In the genomic region with DNA sequence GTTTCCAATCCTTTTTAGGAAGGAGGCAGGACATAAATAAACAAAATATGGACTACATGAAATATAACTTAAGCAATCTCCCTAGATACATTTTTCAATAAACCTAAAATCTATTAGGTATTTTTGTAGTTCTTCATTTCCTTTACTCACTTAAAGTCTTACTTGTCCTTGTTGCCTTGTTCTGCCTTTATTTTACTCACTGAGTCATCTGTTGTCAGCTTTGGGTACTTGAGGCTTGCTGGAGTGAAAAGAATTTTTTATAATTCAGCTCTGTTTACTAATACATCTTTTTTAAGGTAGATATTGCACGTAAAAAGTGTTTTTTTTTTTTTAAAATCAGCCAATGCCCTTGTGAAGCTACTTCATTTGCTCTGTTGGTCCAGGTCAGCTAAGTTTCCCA, we compare ENCODE assay signal across 17 cellular contexts.
A peak's percentile ranks its signal among the peaks of the same experiment; 100 is the strongest.
DNase-seq lines count a peak whose midpoint lies in the region; ATAC-seq and TF ChIP-seq lines count a peak whose summit lies in the region.
"Had no signal": no experiment of that assay in that cellular context is flagged by ENCODE, and none has a peak within 500 bp of the region (broad histone marks: within the 10 kb centered on the region; RNA-seq: fewer than 3 reads in every experiment).

No MANE protein-coding gene starts in this region.

- no peaks in the 10 kb centered on the region for H3K36me3 ChIP-seq in RWPE2 (ENCODE audit: low read depth)
- H3K36me3 ChIP-seq in mesodermal cell (ENCODE audit: control insufficient read depth, insufficient read depth, low read length), result no peaks in the 10 kb centered on the region
- no peaks in the 10 kb centered on the region for H3K36me3 ChIP-seq in thyroid gland
- H3K36me3 ChIP-seq: left ventricle myocardium inferior had no signal

- no peaks in the 10 kb centered on the region for H3K9me3 ChIP-seq in RWPE2 (ENCODE audit: severe bottlenecking)
- no peaks in the 10 kb centered on the region for H3K9me3 ChIP-seq in mesodermal cell (ENCODE audit: control insufficient read depth, low read length)
- H3K9me3 ChIP-seq in thyroid gland, result no peaks in the 10 kb centered on the region
- H3K9me3 ChIP-seq: left ventricle myocardium inferior, testis had no signal

- H3K27ac ChIP-seq in RWPE2 (ENCODE audit: poor library complexity, severe bottlenecking) (peak overlapping the region; percentile 30), mesodermal cell (ENCODE audit: low read depth, low read length, severe bottlenecking) (peak overlapping the region; percentile 91), thyroid gland (peak overlapping the region in 1 of 3 donors; percentile 14)
- H3K27ac ChIP-seq: testis had no signal

- H3K4me3 Mint-ChIP-seq in dendritic cell treated with granulocyte-macrophage colony-stimulating factor and Interleukin-4, amounts not matched to agents 40 ng/mL and 50 ng/mL, for 4 days, result no peak overlapping the region
- H3K4me3 Mint-ChIP-seq: activated naive CD4-positive, alpha-beta T cell treated with anti-CD3 and anti-CD28 coated beads, Interleukin-2, amount 50 U/mL, for 24 hours; activated T-cell treated with anti-CD3 and anti-CD28 coated beads, Interleukin-2, amount 50 U/mL, for 72 hours; brain; CD4-positive, alpha-beta T cell had no signal

- H3K27ac Mint-ChIP-seq in dendritic cell treated with granulocyte-macrophage colony-stimulating factor and Interleukin-4, amounts not matched to agents 40 ng/mL and 50 ng/mL, for 4 days, result peak overlapping the region; percentile 80
- H3K27ac Mint-ChIP-seq: activated naive CD4-positive, alpha-beta T cell treated with anti-CD3 and anti-CD28 coated beads, Interleukin-2, amount 50 U/mL, for 24 hours; activated T-cell treated with anti-CD3 and anti-CD28 coated beads, Interleukin-2, amount 50 U/mL, for 72 hours; CD4-positive, alpha-beta T cell had no signal

- no peaks in the 10 kb centered on the region for H3K9me3 Mint-ChIP-seq in dendritic cell treated with granulocyte-macrophage colony-stimulating factor and Interleukin-4, amounts not matched to agents 40 ng/mL and 50 ng/mL, for 4 days
- H3K9me3 Mint-ChIP-seq: activated naive CD4-positive, alpha-beta T cell treated with anti-CD3 and anti-CD28 coated beads, Interleukin-2, amount 50 U/mL, for 24 hours; activated T-cell treated with anti-CD3 and anti-CD28 coated beads, Interleukin-2, amount 50 U/mL, for 72 hours; brain; CD4-positive, alpha-beta T cell had no signal

- DNase-seq in DMS53 treated with DMSO at 0.1 percent for 48 hours (lab: John Stamatoyannopoulos, UW; ENCODE audit: unreplicated experiment) (peak; percentile 18), RWPE2 (ENCODE audit: low spot score) (no peak), sciatic nerve (ENCODE audit: low spot score) (no peak), thyroid gland (no peak)
- no peak for DNase-seq in stimulated activated naive CD4-positive, alpha-beta T cell treated with Interleukin-2 at 50 U/mL for 16 hours (lab: John Stamatoyannopoulos, UW)
- DNase-seq: activated T-cell treated with anti-CD3 and anti-CD28 coated beads, Interleukin-2, amount 50 U/mL, for 72 hours; CD4-positive, alpha-beta T cell; erythroblast; glutamatergic neuron; left ventricle myocardium inferior; NCI-H1417 treated with DMSO at 0.1 percent for 48 hours; testis had no signal

- no CpG with 5 or more reads among the region's 1 CpG for WGBS in mesodermal cell (ENCODE audit: insufficient coverage in 2 of 2), 2 experiments
- 92 to 93% methylated on average over 1 of the region's 1 CpG for WGBS in thyroid gland, 2 donors

- intact Hi-C loops in dendritic cell treated with granulocyte-macrophage colony-stimulating factor and Interleukin-4, amounts not matched to agents 40 ng/mL and 50 ng/mL, for 4 days (cut with micrococcal nuclease), result loop anchor here (10.0 kb wide), 1 partner anchor 490 kb away; no protein-coding TSS in a partner anchor
- intact Hi-C loops in sciatic nerve (cut with DNase I) (no loop called here), thyroid gland (cut with DNase I) (no loop called here)

- H3K4me1 Mint-ChIP-seq in dendritic cell treated with granulocyte-macrophage colony-stimulating factor and Interleukin-4, amounts not matched to agents 40 ng/mL and 50 ng/mL, for 4 days (ENCODE audit: low read depth), result peaks cover 31% of the 10 kb centered on the region

- ATAC-seq in RWPE2 (ENCODE audit: low read depth) (no peak), sciatic nerve (no peak), GM21825 (IDR thresholded peaks at IDR 0.05; ENCODE audit: unreplicated experiment) (no peak)
- ATAC-seq: activated T-cell treated with anti-CD3 and anti-CD28 coated beads, Interleukin-2, amount 50 U/mL, for 72 hours had no signal

- H3K4me3 ChIP-seq in RWPE2 (ENCODE audit: severe bottlenecking) (no peak overlapping the region), mesodermal cell (ENCODE audit: extremely low read depth, insufficient read depth, low read length, poor library complexity, severe bottlenecking) (no peak overlapping the region), thyroid gland (replicated peaks in 1 of 3) (no peak overlapping the region)
- H3K4me3 ChIP-seq: left ventricle myocardium inferior, testis had no signal

- TF ChIP-seq CTCF in RWPE2 (IDR thresholded peaks at IDR 0.05; ENCODE audit: poor library complexity, severe bottlenecking) (no peak), thyroid gland (IDR thresholded peaks at IDR 0.05) (no peak)

- TF ChIP-seq POLR2A in thyroid gland (IDR thresholded peaks at IDR 0.05), result no peak

- H3K27me3 ChIP-seq in RWPE2 (ENCODE audit: insufficient read depth, poor library complexity, severe bottlenecking), result no peaks in the 10 kb centered on the region
- no peaks in the 10 kb centered on the region for H3K27me3 ChIP-seq in thyroid gland
- H3K27me3 ChIP-seq: testis had no signal

- H3K36me3 Mint-ChIP-seq in dendritic cell treated with granulocyte-macrophage colony-stimulating factor and Interleukin-4, amounts not matched to agents 40 ng/mL and 50 ng/mL, for 4 days (ENCODE audit: low read depth), result no peaks in the 10 kb centered on the region
- H3K36me3 Mint-ChIP-seq: activated naive CD4-positive, alpha-beta T cell treated with anti-CD3 and anti-CD28 coated beads, Interleukin-2, amount 50 U/mL, for 24 hours; brain had no signal

- H3K27me3 Mint-ChIP-seq in dendritic cell treated with granulocyte-macrophage colony-stimulating factor and Interleukin-4, amounts not matched to agents 40 ng/mL and 50 ng/mL, for 4 days, result no peaks in the 10 kb centered on the region
- H3K27me3 Mint-ChIP-seq: activated naive CD4-positive, alpha-beta T cell treated with anti-CD3 and anti-CD28 coated beads, Interleukin-2, amount 50 U/mL, for 24 hours; brain; CD4-positive, alpha-beta T cell had no signal

- peaks cover 10% of the 10 kb centered on the region for H3K4me1 ChIP-seq in RWPE2 (ENCODE audit: insufficient read depth, poor library complexity, severe bottlenecking)
- H3K4me1 ChIP-seq in mesodermal cell (ENCODE audit: control insufficient read depth, insufficient read depth, low read length, poor library complexity, severe bottlenecking), result peaks cover 23% of the 10 kb centered on the region
- peaks cover 0 to 5% of the 10 kb centered on the region in 2 donors for H3K4me1 ChIP-seq in thyroid gland
- H3K4me1 ChIP-seq: testis had no signal
